14 cellular contexts compared by ENCODE assay signal in genomic region chr20:59571151-59571550, GRCh38. TPM values are rescaled to one million over a fixed set of nuclear protein-coding genes. Genes with fewer than 3 reads are reported as not detected.
DNase-seq lines count a peak whose midpoint lies in the region; ATAC-seq and TF ChIP-seq lines count a peak whose summit lies in the region.
"Had no signal": no experiment of that assay in that cellular context is flagged by ENCODE, and none has a peak within 500 bp of the region (broad histone marks: within the 10 kb centered on the region; RNA-seq: fewer than 3 reads in every experiment).

No MANE protein-coding gene starts in this region.

- no peaks in the 10 kb centered on the region for H3K9me3 Mint-ChIP-seq in natural killer cell
- no peaks in the 10 kb centered on the region for H3K9me3 Mint-ChIP-seq in natural killer cell treated with Interleukin-12 subunit alpha and Interleukin-12 subunit beta and Interleukin-15 and Interleukin-18, amount 100 ng/mL, for 72 hours
- no peaks in the 10 kb centered on the region for H3K9me3 Mint-ChIP-seq in naive thymus-derived CD4-positive, alpha-beta T cell

- H3K9me3 ChIP-seq in Loucy (ENCODE audit: insufficient read depth, low read depth, low read length) (no peaks in the 10 kb centered on the region), PC-9 (ENCODE audit: insufficient read depth, low read depth) (no peaks in the 10 kb centered on the region), right atrium auricular region (no peaks in the 10 kb centered on the region)
- no peaks in the 10 kb centered on the region for H3K9me3 ChIP-seq in naive thymus-derived CD4-positive, alpha-beta T cell (ENCODE audit: control insufficient read depth in 2 of 3, low read length in 3 of 3)
- H3K9me3 ChIP-seq: adrenal gland, ovary, Peyer's patch had no signal

- H3K9ac ChIP-seq in Loucy (ENCODE audit: low read depth, low read length, poor library complexity, severe bottlenecking), result no peak overlapping the region

- TF ChIP-seq CTCF in natural killer cell (IDR thresholded peaks at IDR 0.05) (no peak), Loucy (conservative IDR thresholded peaks at IDR 0.05; ENCODE audit: low read length) (no peak), PC-9 (conservative IDR thresholded peaks at IDR 0.05) (no peak), right atrium auricular region (IDR thresholded peaks at IDR 0.05) (no peak)

- H3K36me3 ChIP-seq in Loucy (ENCODE audit: insufficient read depth, low read length), result no peaks in the 10 kb centered on the region
- H3K36me3 ChIP-seq in naive thymus-derived CD4-positive, alpha-beta T cell (ENCODE audit: control insufficient read depth in 2 of 3, insufficient read depth in 3 of 3, low read length in 3 of 3), result no peaks in the 10 kb centered on the region
- no peaks in the 10 kb centered on the region for H3K36me3 ChIP-seq in PC-9 (ENCODE audit: low read depth)
- no peaks in the 10 kb centered on the region for H3K36me3 ChIP-seq in right atrium auricular region
- H3K36me3 ChIP-seq: adrenal gland, ovary, Peyer's patch had no signal

- H3F3A ChIP-seq in Loucy (ENCODE audit: low read depth) (no peaks in the 10 kb centered on the region), PC-9 (ENCODE audit: insufficient read depth, low read depth) (no peaks in the 10 kb centered on the region)

- POLR2A ChIA-PET in naive thymus-derived CD4-positive, alpha-beta T cell (lab: Charles Lee), result no interaction called here
- POLR2A ChIA-PET in PC-9 (lab: Charles Lee; ENCODE audit: unreplicated experiment), result no interaction called here

- no TSS peak for BruUV-seq in PC-9 (replicated peaks; lab: Mats Ljungman, UMichigan)

- H3K4me2 ChIP-seq in Loucy (ENCODE audit: low read depth, low read length, poor library complexity, severe bottlenecking) (peak overlapping the region; percentile 74), PC-9 (no peak overlapping the region)

- H3K4me3 Mint-ChIP-seq in natural killer cell, result peak overlapping the region; percentile 40
- no peak overlapping the region for H3K4me3 Mint-ChIP-seq in natural killer cell treated with Interleukin-12 subunit alpha and Interleukin-12 subunit beta and Interleukin-15 and Interleukin-18, amount 100 ng/mL, for 72 hours
- peak overlapping the region in 8 of 10 donors; percentile 30 to 80 (median 72) for H3K4me3 Mint-ChIP-seq in naive thymus-derived CD4-positive, alpha-beta T cell

- intact Hi-C loops in natural killer cell (cut with micrococcal nuclease), result no loop called here
- intact Hi-C loops in naive thymus-derived CD4-positive, alpha-beta T cell (cut with micrococcal nuclease), result no loop called here
- intact Hi-C loops in PC-9 (cut with micrococcal nuclease; ENCODE audit: unreplicated experiment), result loop anchor here (1.0 kb wide), 1 partner anchor 180 kb away; no protein-coding TSS in a partner anchor
- intact Hi-C loops in left ventricle myocardium superior (cut with micrococcal nuclease), result no loop called here

- DNase-seq in natural killer cell, result no peak
- DNase-seq in natural killer cell treated with Interleukin-12 subunit alpha and Interleukin-12 subunit beta and Interleukin-15 and Interleukin-18, amount 100 ng/mL, for 72 hours (ENCODE audit: low spot score), result no peak
- no peak for DNase-seq in naive thymus-derived CD4-positive, alpha-beta T cell
- DNase-seq in PC-9, result no peak
- DNase-seq in left ventricle myocardium superior, result no peak
- no peak for DNase-seq in right atrium auricular region (ENCODE audit: low spot score)
- DNase-seq: NCI-H510A had no signal

- no peak overlapping the region for H2AFZ ChIP-seq in Loucy (ENCODE audit: low read length)
- no peak overlapping the region for H2AFZ ChIP-seq in PC-9

- H3K4me1 ChIP-seq in Loucy (ENCODE audit: insufficient read depth, low read length, poor library complexity, severe bottlenecking), result peaks cover 32% of the 10 kb centered on the region
- no peaks in the 10 kb centered on the region for H3K4me1 ChIP-seq in naive thymus-derived CD4-positive, alpha-beta T cell (ENCODE audit: control insufficient read depth in 2 of 2, insufficient read depth in 2 of 2, low read length in 2 of 2)
- no peaks in the 10 kb centered on the region for H3K4me1 ChIP-seq in PC-9 (replicated peaks; ENCODE audit: insufficient read depth)
- H3K4me1 ChIP-seq in right atrium auricular region, result peaks cover 0 to 8% of the 10 kb centered on the region in 2 donors
- H3K4me1 ChIP-seq: Peyer's patch had no signal

- H3K4me1 Mint-ChIP-seq in natural killer cell, result peaks cover 5 to 8% of the 10 kb centered on the region in 2 donors
- peaks cover 4 to 5% of the 10 kb centered on the region in 2 donors for H3K4me1 Mint-ChIP-seq in natural killer cell treated with Interleukin-12 subunit alpha and Interleukin-12 subunit beta and Interleukin-15 and Interleukin-18, amount 100 ng/mL, for 72 hours (ENCODE audit: low read depth in 2 of 2)
- H3K4me1 Mint-ChIP-seq in naive thymus-derived CD4-positive, alpha-beta T cell, result peaks cover 5 to 10% (median 6%) of the 10 kb centered on the region in 7 donors

- CTCF ChIA-PET in naive thymus-derived CD4-positive, alpha-beta T cell (lab: Charles Lee), result interaction anchor here (0.7 to 1.3 kb wide), 4 partner anchors 9 to 43 kb away, joined by 3 to 7 read pairs (median 3); no protein-coding TSS in a partner anchor
- CTCF ChIA-PET in PC-9 (lab: Charles Lee), result interaction anchor here (0.6 to 0.7 kb wide), 2 partner anchors 153 to 537 kb away, joined by 3 read pairs; no protein-coding TSS in a partner anchor

- H3K27me3 ChIP-seq in Loucy (ENCODE audit: insufficient read depth, low read length, poor library complexity, severe bottlenecking), result no peaks in the 10 kb centered on the region
- no peaks in the 10 kb centered on the region for H3K27me3 ChIP-seq in naive thymus-derived CD4-positive, alpha-beta T cell (ENCODE audit: control insufficient read depth in 2 of 2, insufficient read depth in 2 of 2, low read length in 2 of 2)
- peaks cover 72% of the 10 kb centered on the region for H3K27me3 ChIP-seq in PC-9 (ENCODE audit: insufficient read depth, low read depth)
- no peaks in the 10 kb centered on the region for H3K27me3 ChIP-seq in right atrium auricular region
- H3K27me3 ChIP-seq: ovary, Peyer's patch had no signal

- H3K36me3 Mint-ChIP-seq in natural killer cell, result no peaks in the 10 kb centered on the region
- no peaks in the 10 kb centered on the region for H3K36me3 Mint-ChIP-seq in natural killer cell treated with Interleukin-12 subunit alpha and Interleukin-12 subunit beta and Interleukin-15 and Interleukin-18, amount 100 ng/mL, for 72 hours
- no peaks in the 10 kb centered on the region for H3K36me3 Mint-ChIP-seq in naive thymus-derived CD4-positive, alpha-beta T cell

- peaks cover 7% of the 10 kb centered on the region; the same call in 1 of the 2 replicates for H3K79me2 ChIP-seq in Loucy (ENCODE audit: insufficient read depth, low read length)
- no peaks in the 10 kb centered on the region for H3K79me2 ChIP-seq in PC-9 (ENCODE audit: low read depth)

- H3K27ac ChIP-seq in naive thymus-derived CD4-positive, alpha-beta T cell (ENCODE audit: low read depth, low read length), result no peak overlapping the region
- no peak overlapping the region for H3K27ac ChIP-seq in PC-9
- H3K27ac ChIP-seq in right atrium auricular region, result no peak overlapping the region
- H3K27ac ChIP-seq: GM23248 had no signal

- H4K20me1 ChIP-seq in Loucy (ENCODE audit: insufficient read depth, low read length, poor library complexity, severe bottlenecking) (no peaks in the 10 kb centered on the region), PC-9 (ENCODE audit: insufficient read depth) (no peaks in the 10 kb centered on the region)

- no peak overlapping the region for H3K4me3 ChIP-seq in Loucy (ENCODE audit: low read length, poor library complexity, severe bottlenecking)
- H3K4me3 ChIP-seq in naive thymus-derived CD4-positive, alpha-beta T cell (ENCODE audit: low read length), result no peak overlapping the region
- H3K4me3 ChIP-seq in PC-9, result no peak overlapping the region
- H3K4me3 ChIP-seq in right atrium auricular region, result no peak overlapping the region

- no peak overlapping the region for H3K27ac Mint-ChIP-seq in natural killer cell
- H3K27ac Mint-ChIP-seq in natural killer cell treated with Interleukin-12 subunit alpha and Interleukin-12 subunit beta and Interleukin-15 and Interleukin-18, amount 100 ng/mL, for 72 hours, result no peak overlapping the region
- H3K27ac Mint-ChIP-seq in naive thymus-derived CD4-positive, alpha-beta T cell, result no peak overlapping the region
- H3K27ac Mint-ChIP-seq: activated CD4-positive, alpha-beta T cell treated with anti-CD3 and anti-CD28 coated beads for 36 hours; CD14-positive monocyte had no signal

- ATAC-seq in natural killer cell, result no peak
- ATAC-seq in natural killer cell treated with Interleukin-12 subunit alpha and Interleukin-12 subunit beta and Interleukin-15 and Interleukin-18, amount 100 ng/mL, for 72 hours, result no peak
- no peak for ATAC-seq in naive thymus-derived CD4-positive, alpha-beta T cell
- no peak for ATAC-seq in left ventricle myocardium superior

- H3K27me3 Mint-ChIP-seq in natural killer cell (ENCODE audit: low read depth in 2 of 2), result peaks cover 18 to 32% of the 10 kb centered on the region in 2 donors
- H3K27me3 Mint-ChIP-seq in natural killer cell treated with Interleukin-12 subunit alpha and Interleukin-12 subunit beta and Interleukin-15 and Interleukin-18, amount 100 ng/mL, for 72 hours, result peaks cover 31 to 40% of the 10 kb centered on the region in 2 donors
- peaks cover 19 to 49% (median 36%) of the 10 kb centered on the region in 5 donors for H3K27me3 Mint-ChIP-seq in naive thymus-derived CD4-positive, alpha-beta T cell

- H3K9me2 ChIP-seq in Loucy (replicated peaks; ENCODE audit: low read depth, low read length) (no peaks in the 10 kb centered on the region), PC-9 (ENCODE audit: insufficient read depth) (no peaks in the 10 kb centered on the region)

RNA-seq across cellular contexts. Expression of gene PHACTR3, which starts 33.2 kb away (rescaled TPM):
- not detected for total RNA-seq in natural killer cell
- total RNA-seq in natural killer cell treated with Interleukin-12 subunit alpha and Interleukin-12 subunit beta and Interleukin-15 and Interleukin-18, amount 100 ng/mL, for 72 hours, result not detected
- total RNA-seq in naive thymus-derived CD4-positive, alpha-beta T cell, result under 1 TPM in 1 of 5 experiments, not detected in 4; 0.49 TPM
- not detected for polyA plus RNA-seq in naive thymus-derived CD4-positive, alpha-beta T cell
- total RNA-seq in PC-9 (2021), result 0.41 and 0.50 TPM in 2 replicates
- total RNA-seq in left ventricle myocardium superior, result 6.8 TPM
- 10 to 100 TPM in 1 of 2 donors, under 1 TPM in 1; 0.86 to 24.2 TPM for total RNA-seq in right atrium auricular region
- total RNA-seq: activated CD4-positive, alpha-beta T cell treated with anti-CD3 and anti-CD28 coated beads for 36 hours; GM23248 had no signal
- polyA plus RNA-seq: GM23248 had no signal
